ENCODE assay signal across 1 cellular context in the genomic region with DNA sequence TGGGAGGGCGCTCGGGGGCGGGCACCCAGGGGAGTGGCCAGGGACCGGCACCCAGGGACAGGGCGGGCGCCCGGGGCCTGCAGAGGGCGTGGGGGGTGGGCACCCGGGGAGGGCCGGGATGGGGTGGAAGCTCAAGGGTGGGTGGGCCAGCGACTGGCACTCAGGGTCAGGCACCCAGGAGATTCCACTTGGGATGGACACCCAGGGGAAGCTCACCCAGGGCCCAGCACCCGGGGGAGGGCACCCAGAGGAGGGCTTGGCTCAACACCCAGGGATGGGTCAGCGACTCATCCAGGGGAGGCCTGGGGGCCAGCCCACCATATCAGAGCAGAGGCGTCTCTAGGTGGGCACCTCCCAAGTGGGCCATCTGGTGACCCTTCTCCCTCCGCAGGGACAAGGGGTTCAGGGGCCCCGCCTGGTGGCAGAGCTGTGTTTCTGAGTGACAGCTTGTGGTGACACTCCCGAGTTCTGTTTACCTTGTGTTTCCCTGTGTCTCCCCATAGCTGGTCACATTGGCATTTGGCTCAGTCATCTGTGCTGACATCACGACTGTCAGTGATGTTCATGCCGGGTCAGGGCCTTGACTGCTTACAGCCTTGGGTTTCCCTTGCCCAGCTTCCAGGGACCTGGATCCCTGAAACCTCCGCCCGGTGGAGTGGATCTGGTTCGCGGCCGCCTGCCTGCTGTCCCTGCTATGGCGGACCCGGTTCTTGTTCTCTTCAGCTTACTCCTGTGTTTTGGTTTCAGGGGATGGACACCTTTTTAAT.
TF ChIP-seq lines count a peak whose summit lies in the region.

No MANE protein-coding gene starts in this region.

TF ChIP-seq in neural cell, 6 proteins besides CTCF, POLR2A, EP300 and RAD21:
- no peak for TF ChIP-seq EZH2 (IDR thresholded peaks at IDR 0.05; ENCODE audit: borderline replicate concordance, insufficient read depth, low read length, poor library complexity, severe bottlenecking)
- peak; percentile 42 for TF ChIP-seq POLR2AphosphoS5 (IDR thresholded peaks at IDR 0.05)
